In the genomic region with DNA sequence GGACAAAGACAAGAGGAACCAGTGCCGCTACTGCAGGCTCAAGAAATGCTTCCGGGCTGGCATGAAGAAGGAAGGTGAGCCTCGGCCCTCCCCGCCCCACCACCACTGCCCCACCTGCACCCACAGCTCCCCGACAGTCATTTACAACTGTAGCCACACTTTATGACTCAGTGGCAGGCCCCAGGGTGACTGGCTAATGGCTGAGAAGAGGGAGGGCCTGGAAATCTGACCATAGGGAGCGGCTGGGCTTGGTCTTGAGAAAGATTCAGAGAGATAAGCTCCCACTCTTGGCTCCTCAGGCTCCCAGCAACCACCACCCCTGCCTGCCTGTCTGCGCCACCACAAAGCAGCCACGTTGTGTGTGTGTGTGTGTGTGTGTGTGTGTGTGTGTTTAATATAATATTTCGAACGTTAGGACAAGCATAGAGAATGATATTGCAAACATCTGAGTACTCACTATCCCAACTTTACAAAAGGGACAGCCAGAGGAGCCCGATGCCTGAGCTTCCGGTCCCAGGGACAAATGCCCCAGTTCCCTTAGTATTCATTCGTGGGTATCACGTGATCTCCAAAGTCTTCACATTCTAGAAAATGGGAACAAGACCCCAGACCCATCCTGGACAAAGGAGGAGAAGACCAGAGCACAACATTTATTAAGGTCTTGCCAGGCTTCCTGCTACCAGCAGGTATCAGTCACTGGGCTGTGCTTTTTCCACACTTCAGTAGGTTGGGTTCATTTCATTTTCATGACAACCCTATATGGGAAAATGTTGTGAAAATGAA, we compare ENCODE assay signal across 11 cellular contexts. TPM values are rescaled to one million over a fixed set of nuclear protein-coding genes. Genes with fewer than 3 reads are reported as not detected.
A peak's percentile ranks its signal among the peaks of the same experiment; 100 is the strongest.
DNase-seq lines count a peak whose midpoint lies in the region; TF ChIP-seq lines count a peak whose summit lies in the region.
"Had no signal": no experiment of that assay in that cellular context is flagged by ENCODE, and none has a peak within 500 bp of the region (broad histone marks: within the 10 kb centered on the region; RNA-seq: fewer than 3 reads in every experiment).

No MANE protein-coding gene starts in this region.

- peak overlapping the region; percentile 57 for H2AFZ ChIP-seq in mammary epithelial cell (ENCODE audit: low read depth, low read length)

- H2BK120ac ChIP-seq in mesendoderm (ENCODE audit: low read depth, low read length), result no peak overlapping the region

- no peak overlapping the region for H4K5ac ChIP-seq in mesendoderm (ENCODE audit: low read length)

- BruUV-seq in mammary epithelial cell (replicated peaks; lab: Mats Ljungman, UMichigan), result no TSS peak

- intact Hi-C loops in mammary epithelial cell (cut with micrococcal nuclease), result no loop called here

- H3K4me2 ChIP-seq in mammary epithelial cell (ENCODE audit: insufficient read depth, low read depth, low read length) (peak overlapping the region; percentile 24), mesendoderm (ENCODE audit: low read length) (no peak overlapping the region)

- H2BK15ac ChIP-seq in mesendoderm (replicated peaks; ENCODE audit: low read depth), result no peak overlapping the region

- H3K36me3 ChIP-seq in mammary epithelial cell (ENCODE audit: insufficient read depth, low read length), result no peaks in the 10 kb centered on the region
- H3K36me3 ChIP-seq in mesendoderm (ENCODE audit: control insufficient read depth, insufficient read depth, low read length), result no peaks in the 10 kb centered on the region
- H3K36me3 ChIP-seq: thoracic aorta had no signal

- H3K27ac ChIP-seq in mammary epithelial cell (ENCODE audit: insufficient read depth, low read depth, low read length) (peak overlapping the region; percentile 53), mesendoderm (ENCODE audit: low read depth, low read length) (no peak overlapping the region)
- H3K27ac ChIP-seq: thoracic aorta had no signal

- H3K4me3 ChIP-seq in mammary epithelial cell (replicated peaks in 1 of 3; ENCODE audit: insufficient read depth in 1 of 3, low read depth in 2 of 3, low read length in 3 of 3), result no peak overlapping the region
- no peak overlapping the region for H3K4me3 ChIP-seq in mesendoderm (ENCODE audit: low read length)
- H3K4me3 ChIP-seq: thoracic aorta had no signal

- H3K9ac ChIP-seq in mammary epithelial cell (ENCODE audit: insufficient read depth, low read length), result peak overlapping the region; percentile 16
- H3K9ac ChIP-seq in mesendoderm (ENCODE audit: low read length), result no peak overlapping the region

- no peak overlapping the region for H3K56ac ChIP-seq in mesendoderm (ENCODE audit: low read length)

- H3K27me3 Mint-ChIP-seq in progenitor cell of endocrine pancreas, result peaks cover 11% of the 10 kb centered on the region

- H3K27me3 ChIP-seq in mammary epithelial cell (ENCODE audit: insufficient read depth, low read length) (no peaks in the 10 kb centered on the region), mesendoderm (ENCODE audit: insufficient read depth, low read length, poor library complexity) (no peaks in the 10 kb centered on the region)

- no peak overlapping the region for H4K8ac ChIP-seq in mesendoderm (ENCODE audit: low read depth, low read length)

- peaks cover 23% of the 10 kb centered on the region for H3K4me1 Mint-ChIP-seq in progenitor cell of endocrine pancreas (ENCODE audit: low read depth)

- H3K79me1 ChIP-seq in mesendoderm (ENCODE audit: low read length), result no peaks in the 10 kb centered on the region

- H2AK5ac ChIP-seq in mesendoderm (ENCODE audit: low read length), result no peak overlapping the region

- in situ Hi-C loops in Caki2 (cut with HindIII; ENCODE audit: low pct_unique_long_range_greater_than_20kb, low sequenced_read_pairs), result no loop called here
- in situ Hi-C loops in mammary epithelial cell (cut with MboI; ENCODE audit: low sequenced_read_pairs in 2 of 2), result no loop called here

- WGBS in mammary epithelial cell (ENCODE audit: low coverage, missing lambda C conversion rate), result 62% methylated on average over 11 of the region's 14 CpGs
- WGBS in mesendoderm (ENCODE audit: extremely low coverage, insufficient coverage, low lambda C conversion rate), result no CpG with 5 or more reads among the region's 14 CpGs

- no peak overlapping the region for H3K27ac Mint-ChIP-seq in progenitor cell of endocrine pancreas
- H3K27ac Mint-ChIP-seq: CD4-positive, alpha-beta memory T cell had no signal

- dilution Hi-C loops in mammary epithelial cell (cut with HindIII; ENCODE audit: low sequenced_read_pairs), result no loop called here

- DNase-seq in Caki2 (ENCODE audit: low read depth) (peak; percentile 85), LoVo (ENCODE audit: low spot score) (peak; percentile 97), mammary epithelial cell (peak; percentile 98), mesendoderm (peak; percentile 55), DMS53 treated with DMSO at 0.1 percent for 48 hours (lab: John Stamatoyannopoulos, UW; ENCODE audit: unreplicated experiment) (no peak), progenitor cell of endocrine pancreas (ENCODE audit: low spot score, unreplicated experiment) (no peak)
- no peak for DNase-seq in effector CD8-positive, alpha-beta T cell (lab: John Stamatoyannopoulos, UW)
- no peak for DNase-seq in stimulated activated CD8-positive, alpha-beta memory T cell treated with anti-CD3 and anti-CD28 coated beads, Interleukin-4, amount 100 ng/mL, for 48 hours
- DNase-seq: CD4-positive, alpha-beta memory T cell; nucleus accumbens had no signal

- CTCF ChIA-PET in mammary epithelial cell (lab: Charles Lee; ENCODE audit: low non-redundant PET), result no interaction called here

- H3K9me3 Mint-ChIP-seq in progenitor cell of endocrine pancreas (ENCODE audit: low read depth), result no peaks in the 10 kb centered on the region
- H3K9me3 Mint-ChIP-seq: CD4-positive, alpha-beta memory T cell had no signal

- TF ChIP-seq CTCF in mammary epithelial cell (conservative IDR thresholded peaks at IDR 0.05 in 1 of 2, IDR thresholded peaks at IDR 0.05 in 1 of 2; ENCODE audit: extremely low read depth in 1 of 2, insufficient read depth in 1 of 2, low read depth in 1 of 2, low read length in 2 of 2), result no peak
- TF ChIP-seq CTCF in progenitor cell of endocrine pancreas (IDR thresholded peaks at IDR 0.05; ENCODE audit: unreplicated experiment), result no peak

- H3K79me2 ChIP-seq in mammary epithelial cell (ENCODE audit: insufficient read depth, low read length) (no peaks in the 10 kb centered on the region), mesendoderm (ENCODE audit: control insufficient read depth, insufficient read depth, low read length) (no peaks in the 10 kb centered on the region)

- H3K4ac ChIP-seq in mesendoderm (ENCODE audit: low read depth, low read length), result no peak overlapping the region

- H3K4me3 Mint-ChIP-seq in progenitor cell of endocrine pancreas (ENCODE audit: low read depth), result no peak overlapping the region
- H3K4me3 Mint-ChIP-seq: CD4-positive, alpha-beta memory T cell had no signal

- H2BK5ac ChIP-seq in mesendoderm (ENCODE audit: low read length), result no peak overlapping the region

- H3K4me1 ChIP-seq in mammary epithelial cell (ENCODE audit: insufficient read depth, low read length), result peaks cover 26% of the 10 kb centered on the region
- no peaks in the 10 kb centered on the region for H3K4me1 ChIP-seq in mesendoderm (ENCODE audit: control insufficient read depth, low read depth, low read length)

- no peaks in the 10 kb centered on the region for H3K9me3 ChIP-seq in mammary epithelial cell (replicated peaks; ENCODE audit: insufficient read depth, low read length)
- H3K9me3 ChIP-seq: thoracic aorta had no signal

- no peaks in the 10 kb centered on the region for H4K20me1 ChIP-seq in mammary epithelial cell (ENCODE audit: insufficient read depth, low read length)

- no peak overlapping the region for H3K18ac ChIP-seq in mesendoderm (ENCODE audit: low read length)

- no peak overlapping the region for H3K23ac ChIP-seq in mesendoderm (ENCODE audit: low read length)

- peaks cover 11% of the 10 kb centered on the region for H3K36me3 Mint-ChIP-seq in progenitor cell of endocrine pancreas (ENCODE audit: insufficient read depth)
- H3K36me3 Mint-ChIP-seq: CD4-positive, alpha-beta memory T cell had no signal

RNA-seq across cellular contexts. Expression of a gene that starts 52.1 kb away (rescaled TPM):
- not detected in 2 replicates for total RNA-seq in Caki2 (2014; rRNA removed; shearing (Covaris generic); ENCODE audit: low replicate concordance)
- total RNA-seq in mammary epithelial cell (not detected), progenitor cell of endocrine pancreas (71.1 and 72.9 TPM in 2 replicates)
- 0.06 TPM for polyA plus RNA-seq in mammary epithelial cell
- not detected for polyA minus RNA-seq in mammary epithelial cell
- polyA plus RNA-seq in mesendoderm (2013, experiment 1 of 2), result 0.03 TPM
- 0.07 TPM for polyA plus RNA-seq in mesendoderm (2013, experiment 2 of 2)
- total RNA-seq: CD4-positive, alpha-beta memory T cell had no signal
- polyA plus RNA-seq: CD4-positive, alpha-beta memory T cell had no signal

Comparison
In these comparisons a context has a peak if more than half of its experiments do, and no peak if none do; other contexts are left out.
1. DNase-seq: peak in Caki2 (single experiment), LoVo (single experiment), mammary epithelial cell (single experiment) and mesendoderm (single experiment); none in DMS53 treated with DMSO at 0.1 percent for 48 hours (single experiment), effector CD8-positive, alpha-beta T cell (single experiment), stimulated activated CD8-positive, alpha-beta memory T cell treated with anti-CD3 and anti-CD28 coated beads, Interleukin-4, amount 100 ng/mL, for 48 hours (single experiment) and progenitor cell of endocrine pancreas (single experiment).
2. RNA of a gene that starts 52.1 kb away (total RNA-seq): 71.1 to 72.9 TPM in progenitor cell of endocrine pancreas; not detected in Caki2 and not detected in mammary epithelial cell; every median in the first group is over 10 times any median in the second.